ENCODE assay signal across 8 cellular contexts in the genomic region with DNA sequence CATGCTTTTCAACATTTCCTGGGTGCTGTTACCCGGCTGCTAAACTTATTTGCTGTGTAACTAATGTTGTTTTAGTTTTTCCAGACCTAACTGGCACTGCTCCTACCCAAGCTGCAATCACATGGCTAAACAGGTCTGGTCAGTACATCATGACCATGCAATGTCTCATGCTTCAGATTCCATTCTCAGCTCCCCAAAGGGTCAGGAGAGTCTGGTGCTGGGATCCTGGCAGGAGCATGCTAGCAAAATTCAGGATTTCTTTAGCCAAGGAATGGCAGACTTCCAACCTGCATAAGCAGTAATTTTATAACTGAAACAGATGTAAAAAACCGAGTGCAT. TPM values are rescaled to one million over a fixed set of nuclear protein-coding genes. Genes with fewer than 3 reads are reported as not detected.
DNase-seq lines count a peak whose midpoint lies in the region; FAIRE-seq and TF ChIP-seq lines count a peak whose summit lies in the region.

No MANE protein-coding gene starts in this region.

- peaks cover 1% of the 10 kb centered on the region for H3K27me3 Mint-ChIP-seq in activated CD4-positive, alpha-beta T cell treated with anti-CD3 and anti-CD28 coated beads, Interleukin-2, amount 10 ng/mL, durations not matched to agents 24 days and 14 days
- H3K27me3 Mint-ChIP-seq in mesothelial cell of epicardium (ENCODE audit: low read depth): no peaks in the 10 kb centered on the region

- DNase-seq in activated CD4-positive, alpha-beta T cell treated with anti-CD3 and anti-CD28 coated beads, Interleukin-2, amount 10 ng/mL, durations not matched to agents 24 days and 14 days: no peak
- no peak for DNase-seq in activated CD4-positive, alpha-beta T cell treated with anti-CD3 and anti-CD28 coated beads for 48 hours
- DNase-seq in epithelial cell of esophagus (ENCODE audit: low read depth) (peak; percentile 83), mesothelial cell of epicardium (ENCODE audit: low spot score in 2 of 2, unreplicated experiment in 2 of 2) (no peak), A673 (ENCODE audit: low spot score) (no peak), urothelium cell line (ENCODE audit: low spot score) (no peak), NCI-H524 treated with DMSO at 0.1 percent for 48 hours (lab: John Stamatoyannopoulos, UW) (no peak)
- no peak for DNase-seq in effector CD4-positive, alpha-beta T cell

- intact Hi-C loops in activated CD4-positive, alpha-beta T cell treated with anti-CD3 and anti-CD28 coated beads, Interleukin-2, amount 10 ng/mL, durations not matched to agents 24 days and 14 days (cut with micrococcal nuclease): loop anchor here (1.0 to 5.0 kb wide), 4 partner anchors 76 to 261 kb away; no protein-coding TSS in a partner anchor
- intact Hi-C loops in A673 (cut with micrococcal nuclease; ENCODE audit: unreplicated experiment): loop anchor here (10.0 kb wide), 1 partner anchor 348 kb away; no protein-coding TSS in a partner anchor

- FAIRE-seq in urothelium cell line (lab: Jason Lieb, UNC): no peak

- TF ChIP-seq CTCF in epithelial cell of esophagus (IDR thresholded peaks at IDR 0.05; ENCODE audit: insufficient read depth, low read depth, low read length, missing control alignments) (no peak), mesothelial cell of epicardium (IDR thresholded peaks at IDR 0.05; ENCODE audit: unreplicated experiment) (no peak), A673 (conservative IDR thresholded peaks at IDR 0.05; ENCODE audit: low read depth, low read length) (no peak)

- no peak overlapping the region for H3K27ac ChIP-seq in A673 (ENCODE audit: low read depth, low read length, poor library complexity, severe bottlenecking)

- H3K4me3 ChIP-seq in epithelial cell of esophagus (ENCODE audit: low read length) (no peak overlapping the region), A673 (ENCODE audit: low read depth, low read length, poor library complexity, severe bottlenecking) (no peak overlapping the region)

- peak overlapping the region; percentile 14 for H3K27ac Mint-ChIP-seq in activated CD4-positive, alpha-beta T cell treated with anti-CD3 and anti-CD28 coated beads, Interleukin-2, amount 10 ng/mL, durations not matched to agents 24 days and 14 days
- peak overlapping the region; percentile 98 for H3K27ac Mint-ChIP-seq in mesothelial cell of epicardium

- peaks cover 14% of the 10 kb centered on the region for H3K4me1 Mint-ChIP-seq in activated CD4-positive, alpha-beta T cell treated with anti-CD3 and anti-CD28 coated beads, Interleukin-2, amount 10 ng/mL, durations not matched to agents 24 days and 14 days
- peaks cover 46% of the 10 kb centered on the region for H3K4me1 Mint-ChIP-seq in mesothelial cell of epicardium

- CTCF ChIA-PET in A673 (lab: Charles Lee): no interaction called here

- H3K27me3 ChIP-seq in A673 (replicated peaks; ENCODE audit: insufficient read depth, low read depth, low read length, poor library complexity): no peaks in the 10 kb centered on the region

- H3K36me3 Mint-ChIP-seq in activated CD4-positive, alpha-beta T cell treated with anti-CD3 and anti-CD28 coated beads, Interleukin-2, amount 10 ng/mL, durations not matched to agents 24 days and 14 days (ENCODE audit: low read depth): peaks cover 2% of the 10 kb centered on the region
- no peaks in the 10 kb centered on the region for H3K36me3 Mint-ChIP-seq in mesothelial cell of epicardium

- H3K9me3 Mint-ChIP-seq in activated CD4-positive, alpha-beta T cell treated with anti-CD3 and anti-CD28 coated beads, Interleukin-2, amount 10 ng/mL, durations not matched to agents 24 days and 14 days: no peaks in the 10 kb centered on the region
- H3K9me3 Mint-ChIP-seq in mesothelial cell of epicardium: no peaks in the 10 kb centered on the region

- H3K9me3 ChIP-seq in A673 (ENCODE audit: low read depth, low read length, poor library complexity, severe bottlenecking): no peaks in the 10 kb centered on the region

- no peaks in the 10 kb centered on the region for H3K36me3 ChIP-seq in A673 (ENCODE audit: insufficient read depth, low read length, poor library complexity, severe bottlenecking)

- no TSS peak for BruUV-seq in A673 (replicated peaks; lab: Mats Ljungman, UMichigan)

- H3K4me1 ChIP-seq in A673 (ENCODE audit: insufficient read depth, low read length, poor library complexity, severe bottlenecking): no peaks in the 10 kb centered on the region

- POLR2A ChIA-PET in A673 (lab: Charles Lee; ENCODE audit: low non-redundant PET): no interaction called here

- H3K4me3 Mint-ChIP-seq in activated CD4-positive, alpha-beta T cell treated with anti-CD3 and anti-CD28 coated beads, Interleukin-2, amount 10 ng/mL, durations not matched to agents 24 days and 14 days: no peak overlapping the region
- H3K4me3 Mint-ChIP-seq in mesothelial cell of epicardium: no peak overlapping the region

RNA-seq across cellular contexts. Expression of a gene that starts 12.6 kb away (rescaled TPM):
- 71.7 and 75.5 TPM in 2 replicates for total RNA-seq in activated CD4-positive, alpha-beta T cell treated with anti-CD3 and anti-CD28 coated beads, Interleukin-2, amount 10 ng/mL, durations not matched to agents 24 days and 14 days
- total RNA-seq in mesothelial cell of epicardium: 19.1 to 25.4 TPM (median 21.5 TPM) in 3 replicates
- total RNA-seq in A673 (2021): 87.3 and 97.2 TPM in 2 replicates
